9 cellular contexts compared by ENCODE assay signal in genomic region chr6:125114248-125114858, GRCh38. TPM values are rescaled to one million over a fixed set of nuclear protein-coding genes. Genes with fewer than 3 reads are reported as not detected.
DNase-seq lines count a peak whose midpoint lies in the region; ATAC-seq, FAIRE-seq and TF ChIP-seq lines count a peak whose summit lies in the region.
"Had no signal": no experiment of that assay in that cellular context is flagged by ENCODE, and none has a peak within 500 bp of the region (broad histone marks: within the 10 kb centered on the region; RNA-seq: fewer than 3 reads in every experiment).

No MANE protein-coding gene starts in this region.

- no peak for TF ChIP-seq POLR2A in tibial nerve (IDR thresholded peaks at IDR 0.05)

- in situ Hi-C loops in GM13976 (cut with MboI; ENCODE audit: low sequenced_read_pairs, unreplicated experiment), result loop anchor here (10.0 kb wide), 1 partner anchor 240 kb away; no protein-coding TSS in a partner anchor

- peaks cover 22% of the 10 kb centered on the region for H3K36me3 Mint-ChIP-seq in chondrocyte (ENCODE audit: low read depth)

- H3K9me3 ChIP-seq in MG63 (peaks cover 23% of the 10 kb centered on the region), tibial nerve (peaks cover 0 to 30% (median 10%) of the 10 kb centered on the region in 4 donors)

- peak; percentile 92 for FAIRE-seq in A204.1 (lab: Jason Lieb, UNC)

- peak; percentile 46 for TF ChIP-seq CTCF in GM13976 (IDR thresholded peaks at IDR 0.05; ENCODE audit: borderline replicate concordance, control extremely low read depth, extremely low read depth, insufficient read depth, missing control alignments)
- TF ChIP-seq CTCF in chondrocyte (IDR thresholded peaks at IDR 0.05), result peak; percentile 99
- peak; percentile 72 to 81 (median 74) for TF ChIP-seq CTCF in tibial nerve (IDR thresholded peaks at IDR 0.05)

- H3K4me1 Mint-ChIP-seq in chondrocyte (ENCODE audit: low read depth), result peaks cover 5% of the 10 kb centered on the region
- H3K4me1 Mint-ChIP-seq: central memory CD8-positive, alpha-beta T cell had no signal

- DNase-seq in GM13976 (ENCODE audit: low spot score), result peak; percentile 34
- peak; percentile 14 for DNase-seq in MG63
- peak; percentile 21 for DNase-seq in SKM-1 (lab: John Stamatoyannopoulos, UW; ENCODE audit: unreplicated experiment)
- DNase-seq in chondrocyte (ENCODE audit: low spot score), result no peak
- peak; percentile 70 to 76 for DNase-seq in lung microvascular endothelial cell (ENCODE audit: low read depth in 2 of 2)
- peak; percentile 67 to 92 for DNase-seq in tibial nerve (ENCODE audit: low spot score in 2 of 2)

- no peaks in the 10 kb centered on the region for H3K36me3 ChIP-seq in MG63
- H3K36me3 ChIP-seq in tibial nerve, result no peaks in the 10 kb centered on the region

- H3K27ac Mint-ChIP-seq in chondrocyte (ENCODE audit: unreplicated experiment), result no peak overlapping the region

- no peak overlapping the region for H3K4me3 ChIP-seq in MG63
- no peak overlapping the region for H3K4me3 ChIP-seq in tibial nerve

- no peaks in the 10 kb centered on the region for H3K4me1 ChIP-seq in tibial nerve

- no peak for ATAC-seq in HG03469 (IDR thresholded peaks at IDR 0.05; ENCODE audit: unreplicated experiment)

- H3K27ac ChIP-seq in tibial nerve, result no peak overlapping the region

- WGBS in tibial nerve, 2 donors, result 0% methylated on average over 1 of the region's 1 CpG

- H3K27me3 ChIP-seq in MG63 (no peaks in the 10 kb centered on the region), tibial nerve (no peaks in the 10 kb centered on the region)

- H3K27me3 Mint-ChIP-seq in chondrocyte (ENCODE audit: low read depth), result no peaks in the 10 kb centered on the region

- no peak overlapping the region for H3K4me3 Mint-ChIP-seq in chondrocyte (ENCODE audit: unreplicated experiment)
- H3K4me3 Mint-ChIP-seq: central memory CD8-positive, alpha-beta T cell had no signal

- no peak for TF ChIP-seq EP300 in tibial nerve (IDR thresholded peaks at IDR 0.05)

- peaks cover 32% of the 10 kb centered on the region for H3K9me3 Mint-ChIP-seq in chondrocyte (ENCODE audit: low read depth)

RNA-seq across cellular contexts. Expression of gene TPD52L1, which starts 39.2 kb away (rescaled TPM):
- total RNA-seq in MG63 (2014; rRNA removed; shearing (Covaris generic); ENCODE audit: low replicate concordance), result 29.2 and 48.5 TPM in 2 replicates
- total RNA-seq in chondrocyte (24.1 to 52.8 TPM (median 48.0 TPM) in 3 replicates), lung microvascular endothelial cell (1.1 and 2.4 TPM in 2 replicates), tibial nerve (10 to 100 TPM; 28.8 to 55.0 (median 45.6) TPM)

Comparison
In these comparisons a context has a peak if more than half of its experiments do, and no peak if none do; other contexts are left out.
1. CTCF ChIP-seq: peak in every context shown above with its lines; median percentile 99 in chondrocyte; 74 in tibial nerve; 46 in GM13976.